In the genomic region with DNA sequence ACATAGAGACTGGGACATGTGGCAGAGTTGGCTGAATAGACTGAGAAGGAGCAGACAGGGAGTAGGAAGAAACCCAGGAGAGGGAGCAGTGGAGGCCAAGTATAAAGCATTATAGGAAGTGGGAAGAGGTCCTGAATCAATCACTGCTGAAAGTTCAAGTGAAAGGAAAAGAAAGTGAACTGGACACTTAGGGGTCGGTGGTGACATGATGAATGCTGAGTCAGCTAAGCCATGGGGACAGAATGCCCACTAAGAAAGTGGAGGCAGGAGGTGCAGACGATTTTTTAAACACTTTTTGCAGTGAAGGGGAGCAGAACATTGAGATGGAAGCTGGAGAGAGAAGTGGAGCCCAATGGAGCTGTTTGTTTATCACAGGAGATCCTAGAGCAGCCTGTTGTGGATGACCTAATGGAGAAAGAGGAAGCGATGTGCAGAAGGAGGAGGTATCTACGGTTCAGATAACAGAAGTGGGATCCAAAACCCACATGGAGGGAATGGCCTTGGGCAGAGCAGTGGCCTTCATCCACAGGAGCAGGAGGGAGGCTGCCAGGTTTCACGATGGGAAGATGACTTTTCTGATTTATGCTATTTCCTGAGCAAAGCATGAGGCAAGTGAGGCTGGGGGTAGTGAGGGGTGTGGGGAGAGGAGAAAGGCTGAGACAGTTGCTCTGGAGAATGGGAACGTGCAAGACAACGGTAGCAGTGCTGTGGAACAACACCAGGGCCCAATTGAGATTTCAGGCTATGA, we compare ENCODE assay signal across 1 cellular context.
TF ChIP-seq lines count a peak whose summit lies in the region.

No MANE protein-coding gene starts in this region.

TF ChIP-seq in GM23338, 12 proteins besides CTCF, POLR2A, EP300 and RAD21:
- no peak for TF ChIP-seq ZNF462 (CRISPR knock-in tag; IDR thresholded peaks at IDR 0.05)
TF ChIP-seq in GM23338: peak in this region for 0.
